25 cellular contexts compared by ENCODE assay signal in the genomic region with DNA sequence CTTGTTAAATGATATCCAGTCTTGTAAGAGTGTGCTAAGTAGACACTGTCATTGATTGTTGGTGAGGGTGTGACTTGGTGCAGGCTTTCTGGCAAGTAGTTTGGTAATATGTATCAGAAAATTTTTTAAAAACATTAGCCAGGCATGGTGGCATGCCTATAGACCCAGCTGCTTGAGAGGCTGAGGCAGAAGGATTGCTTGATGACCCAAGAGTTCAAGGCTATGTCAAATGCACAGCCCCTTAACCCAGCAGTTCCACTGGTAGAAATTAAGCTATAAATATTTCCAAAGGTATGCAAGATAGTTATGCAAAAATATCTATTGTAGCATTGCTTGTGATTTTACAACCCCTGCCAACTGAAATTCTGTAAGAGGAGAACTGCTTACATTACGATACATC.
"Had no signal": no experiment of that assay in that cellular context is flagged by ENCODE, and none has a peak within 500 bp of the region (broad histone marks: within the 10 kb centered on the region; RNA-seq: fewer than 3 reads in every experiment).

No MANE protein-coding gene starts in this region.

- H3K4me1 ChIP-seq: foreskin keratinocyte, prostate gland, thyroid gland, vagina had no signal

- H3K27ac ChIP-seq: epithelial cell of prostate, foreskin keratinocyte, heart right ventricle, left lung, prostate gland, right atrium auricular region, stomach, thyroid gland, vagina had no signal

- H3K9me3 ChIP-seq: heart right ventricle, left lung, prostate gland, right atrium auricular region, stomach, thyroid gland, vagina had no signal

- ATAC-seq: esophagus mucosa; foreskin keratinocyte; heart right ventricle; left cardiac atrium; left lung; naive thymus-derived CD4-positive, alpha-beta T cell; sciatic nerve; stimulated activated effector memory CD8-positive, alpha-beta T cell treated with anti-CD3 and anti-CD28 coated beads, Interleukin-12 subunit alpha, Interleukin-12 subunit beta, amount 100 ng/mL, for 72 hours had no signal

- H3K27me3 ChIP-seq: foreskin keratinocyte, heart right ventricle, left lung, right atrium auricular region, stomach, thyroid gland, vagina had no signal

- H3K4me3 ChIP-seq: heart right ventricle, left lung, prostate gland, right atrium auricular region, stomach, thyroid gland, vagina had no signal

- DNase-seq: effector CD8-positive, alpha-beta T cell; endodermal cell; foreskin keratinocyte; glutamatergic neuron; heart right ventricle; hippocampal formation; left cardiac atrium; left lung; mesenchymal stem cell; naive thymus-derived CD4-positive, alpha-beta T cell; nephron progenitor cell; nucleus accumbens; stimulated activated CD4-positive, alpha-beta T cell treated with anti-CD3 and anti-CD28 coated beads, Interleukin-2, amount 100 ng/mL, for 24 hours; stimulated activated CD4-positive, alpha-beta T cell treated with anti-CD3 and anti-CD28 coated beads, Interleukin-4, amount 100 ng/mL, for 24 hours; stimulated activated naive CD4-positive, alpha-beta T cell treated with Interleukin-2 at 50 U/mL for 16 hours; stomach; thyroid gland; trophoblast cell had no signal
